13 cellular contexts compared by ENCODE assay signal in genomic region chr11:98561216-98561615, GRCh38.
"Had no signal": no experiment of that assay in that cellular context is flagged by ENCODE, and none has a peak within 500 bp of the region (broad histone marks: within the 10 kb centered on the region; RNA-seq: fewer than 3 reads in every experiment).

No MANE protein-coding gene starts in this region.

- H3K4me3 ChIP-seq: coronary artery, psoas muscle, right lobe of liver, upper lobe of right lung had no signal

- H3K27ac ChIP-seq: coronary artery, psoas muscle, right lobe of liver, upper lobe of right lung had no signal

- H3K9me3 ChIP-seq: psoas muscle, right lobe of liver, upper lobe of right lung had no signal

- H3K4me1 ChIP-seq: psoas muscle, right lobe of liver, upper lobe of right lung had no signal

- DNase-seq: activated CD4-positive, alpha-beta T cell treated with anti-CD3 and anti-CD28 coated beads for 1 hour; activated CD4-positive, alpha-beta T cell treated with anti-CD3 and anti-CD28 coated beads, Interleukin-2, amount 50 U/mL, for 48 hours; activated effector memory CD4-positive, alpha-beta T cell treated with anti-CD3 and anti-CD28 coated beads, Interleukin-2, amount 50 U/mL, for 16 hours; activated T-cell treated with anti-CD3 and anti-CD28 coated beads, Interleukin-2, amount 50 U/mL, for 4 hours; effector CD4-positive, alpha-beta T cell; hippocampal formation; left cardiac atrium; psoas muscle; right lobe of liver; stimulated activated naive CD4-positive, alpha-beta T cell; T-helper 9 cell; upper lobe of right lung had no signal

- H3K36me3 ChIP-seq: right lobe of liver, upper lobe of right lung had no signal

- H3K27me3 ChIP-seq: right lobe of liver, upper lobe of right lung had no signal
